ENCODE assay signal across 8 cellular contexts in the genomic region with DNA sequence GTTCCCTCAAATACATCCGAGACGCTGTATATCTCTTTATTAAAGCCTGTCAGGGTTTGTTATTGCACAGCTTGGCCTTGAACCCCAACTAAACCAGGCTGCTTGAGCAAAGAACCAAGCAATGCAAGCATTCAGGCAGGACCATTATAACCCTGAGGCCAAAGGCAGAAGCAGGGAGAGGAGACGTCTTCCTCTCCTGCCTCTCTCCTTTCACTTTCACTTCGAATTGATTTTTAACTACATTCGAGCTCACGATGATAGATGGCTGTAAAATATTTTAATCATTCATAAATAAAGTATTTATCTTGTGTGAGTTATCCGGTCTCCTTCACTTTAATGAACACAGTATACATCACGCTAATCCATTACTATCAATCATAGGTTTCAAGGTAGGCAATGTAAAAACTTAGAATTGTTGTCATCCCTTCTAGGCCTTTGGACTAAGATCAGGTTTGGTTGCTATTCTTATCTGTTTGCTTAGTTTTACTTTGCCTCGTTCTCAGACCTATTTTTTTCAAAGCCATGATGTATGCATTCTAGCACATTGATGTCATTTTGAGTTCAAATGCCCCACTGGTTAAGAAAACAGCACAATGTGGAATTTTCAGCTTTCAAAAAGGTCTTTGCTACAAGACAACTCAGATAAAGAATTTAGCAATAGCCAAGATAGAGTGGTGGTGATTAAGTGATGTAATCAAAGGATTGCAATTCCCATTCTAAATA.
DNase-seq lines count a peak whose midpoint lies in the region; ATAC-seq, FAIRE-seq and TF ChIP-seq lines count a peak whose summit lies in the region.

No MANE protein-coding gene starts in this region.

- TF ChIP-seq CTCF in AG04449 (IDR thresholded peaks at IDR 0.05; ENCODE audit: insufficient read depth, low read length, missing control alignments) (no peak), fibroblast of the aortic adventitia (IDR thresholded peaks at IDR 0.05; ENCODE audit: insufficient read depth, low read length) (no peak), smooth muscle cell (IDR thresholded peaks at IDR 0.05; ENCODE audit: borderline replicate concordance, insufficient read depth, poor library complexity, severe bottlenecking) (no peak)

- H3F3A ChIP-seq in smooth muscle cell (ENCODE audit: low read depth): no peaks in the 10 kb centered on the region

- H3K79me2 ChIP-seq in smooth muscle cell (ENCODE audit: low read depth): no peaks in the 10 kb centered on the region

- POLR2A ChIA-PET in AG04449 (lab: Yijun Ruan, JAX): no interaction called here

- intact Hi-C loops in posterior vena cava (cut with DNase I): no loop called here

- H2AFZ ChIP-seq in smooth muscle cell (ENCODE audit: low read depth): peak overlapping the region; percentile 24

- WGBS in smooth muscle cell (ENCODE audit: low lambda C conversion rate): 74% methylated on average over 9 of the region's 9 CpGs

- CTCF ChIA-PET in AG04449 (lab: Yijun Ruan, JAX): interaction anchor here (1.1 kb wide), 1 partner anchor 9 kb away, joined by 3 read pairs; no protein-coding TSS in a partner anchor

- FAIRE-seq in RCC 7860 (lab: Jason Lieb, UNC): peak; percentile 11

- ATAC-seq in GM19372 (IDR thresholded peaks at IDR 0.05; ENCODE audit: low read depth, unreplicated experiment): peak; percentile 55

- no peaks in the 10 kb centered on the region for H3K9me3 ChIP-seq in smooth muscle cell (replicated peaks; ENCODE audit: low read depth)

- H3K9ac ChIP-seq in smooth muscle cell (ENCODE audit: low read depth): no peak overlapping the region

- no peaks in the 10 kb centered on the region for H3K27me3 ChIP-seq in smooth muscle cell (ENCODE audit: low read depth)

- H3K27ac ChIP-seq in smooth muscle cell (ENCODE audit: low read depth): peak overlapping the region; percentile 60

- H3K4me1 ChIP-seq in smooth muscle cell (ENCODE audit: low read depth): peaks cover 7% of the 10 kb centered on the region

- H4K20me1 ChIP-seq in smooth muscle cell (ENCODE audit: low read depth): no peaks in the 10 kb centered on the region

- H3K36me3 ChIP-seq in smooth muscle cell (ENCODE audit: low read depth): no peaks in the 10 kb centered on the region

- DNase-seq in AG04449 (ENCODE audit: low read depth, low spot score): peak; percentile 38
- DNase-seq in RCC 7860 (ENCODE audit: low spot score): peak; percentile 25
- peak; percentile 80 for DNase-seq in fibroblast of the aortic adventitia (ENCODE audit: low read depth)
- DNase-seq in smooth muscle cell (lab: John Stamatoyannopoulos, UW; ENCODE audit: unreplicated experiment): no peak
- no peak for DNase-seq in posterior vena cava (ENCODE audit: low spot score)
- no peak for DNase-seq in hippocampal formation (lab: John Stamatoyannopoulos, UW)
- no peak for DNase-seq in NCI-H146 treated with DMSO at 0.1 percent for 48 hours (lab: John Stamatoyannopoulos, UW; ENCODE audit: unreplicated experiment)

- H3K4me2 ChIP-seq in smooth muscle cell: peak overlapping the region; percentile 34

- 0 out of 2 replicates have a peak overlapping the region, but pooled peaks have one; percentile 6 for H3K4me3 ChIP-seq in AG04449 (ENCODE audit: low read depth, low read length)
- H3K4me3 ChIP-seq in fibroblast of the aortic adventitia (ENCODE audit: low read depth, low read length): no peak overlapping the region
- no peak overlapping the region for H3K4me3 ChIP-seq in smooth muscle cell

Comparison
In these comparisons a context has a peak if more than half of its experiments do, and no peak if none do; other contexts are left out.
1. DNase-seq: peak in AG04449 (single experiment), RCC 7860 (single experiment) and fibroblast of the aortic adventitia (single experiment); none in smooth muscle cell (single experiment), posterior vena cava (single experiment), hippocampal formation (0 of 2) and NCI-H146 treated with DMSO at 0.1 percent for 48 hours (single experiment).